ENCODE assay signal across 23 cellular contexts in genomic region chr6:35786810-35787209, GRCh38. TPM values are rescaled to one million over a fixed set of nuclear protein-coding genes. Genes with fewer than 3 reads are reported as not detected.
A peak's percentile ranks its signal among the peaks of the same experiment; 100 is the strongest.
DNase-seq lines count a peak whose midpoint lies in the region; ATAC-seq, FAIRE-seq and TF ChIP-seq lines count a peak whose summit lies in the region.
"Had no signal": no experiment of that assay in that cellular context is flagged by ENCODE, and none has a peak within 500 bp of the region (broad histone marks: within the 10 kb centered on the region; RNA-seq: fewer than 3 reads in every experiment).

No MANE protein-coding gene starts in this region.

- ATAC-seq in pancreas (peak in 3 of 4 donors; percentile 6 to 24 (median 15)), HG03565 (IDR thresholded peaks at IDR 0.05; ENCODE audit: unreplicated experiment) (no peak), GM18505 (IDR thresholded peaks at IDR 0.05; ENCODE audit: unreplicated experiment) (no peak)

- no peak overlapping the region for H3K4me2 ChIP-seq in H1 (ENCODE audit: insufficient read depth in 1 of 2, low read depth in 2 of 2, low read length in 2 of 2)
- H3K4me2 ChIP-seq: BLaER1, hepatocyte had no signal

- H4K20me1 ChIP-seq in H1 (replicated peaks in 1 of 2; ENCODE audit: control insufficient read depth in 1 of 2, insufficient read depth in 2 of 2, low read length in 2 of 2): no peaks in the 10 kb centered on the region
- H4K20me1 ChIP-seq: BLaER1 had no signal

- H3K79me1 ChIP-seq in H1 (ENCODE audit: low read depth, low read length): no peaks in the 10 kb centered on the region

- FAIRE-seq in H1 (lab: Jason Lieb, UNC): no peak
- no peak for FAIRE-seq in pancreas (lab: Jason Lieb, UNC)
- FAIRE-seq: TTC549 had no signal

- no peaks in the 10 kb centered on the region for H3K79me2 ChIP-seq in H1 (ENCODE audit: control insufficient read depth in 1 of 2, insufficient read depth in 2 of 2, low read length in 2 of 2)
- H3K79me2 ChIP-seq: hepatocyte had no signal

- H4K5ac ChIP-seq in H1 (ENCODE audit: insufficient read length, low read depth, low read length): no peak overlapping the region

- TF ChIP-seq EP300 in H1 (IDR thresholded peaks at IDR 0.05; ENCODE audit: borderline replicate concordance in 1 of 2, low read depth in 2 of 2, low read length in 2 of 2): no peak

- TF ChIP-seq POLR2A in H1 (IDR thresholded peaks at IDR 0.05; ENCODE audit: control extremely low read depth in 1 of 2, low read depth in 2 of 2, low read length in 2 of 2): no peak
- TF ChIP-seq POLR2A in GM18505 (IDR thresholded peaks at IDR 0.05; ENCODE audit: borderline replicate concordance, extremely low read depth, insufficient read depth, insufficient read length): no peak

- H3K9ac ChIP-seq in H1 (replicated peaks in 1 of 4; ENCODE audit: extremely low read depth in 1 of 4, low read depth in 3 of 4, low read length in 3 of 4): no peak overlapping the region
- H3K9ac ChIP-seq: BLaER1 had no signal

- peak overlapping the region; percentile 25 for H3K4ac ChIP-seq in H1 (replicated peaks; ENCODE audit: insufficient read length, low read depth, low read length)

- no peak overlapping the region for H2AK5ac ChIP-seq in H1 (ENCODE audit: low read depth, low read length)

- H3K27ac ChIP-seq in H1 (ENCODE audit: low read depth, low read length) (no peak overlapping the region), pancreas (peak overlapping the region; percentile 20 to 66 (median 46))
- H3K27ac ChIP-seq: adrenal gland, BLaER1, hepatocyte, Peyer's patch, thoracic aorta had no signal

- H4K91ac ChIP-seq in H1 (replicated peaks; ENCODE audit: insufficient read length, low read length): no peak overlapping the region

- POLR2A ChIA-PET in H1 (lab: Charles Lee; ENCODE audit: partially characterized antibody): interaction anchor here (0.8 to 4.1 kb wide), 4 partner anchors 10 to 47 kb away, joined by 3 to 29 read pairs (median 9); partner anchors contain the start of gene CLPS

- no peak for TF ChIP-seq RAD21 in H1 (IDR thresholded peaks at IDR 0.05 in 1 of 2, conservative IDR thresholded peaks at IDR 0.05 in 1 of 2; ENCODE audit: low read depth in 2 of 2, low read length in 2 of 2)

- H3K9me3 ChIP-seq in H1 (ENCODE audit: insufficient read depth in 2 of 2, low read depth in 1 of 2, low read length in 1 of 2) (no peaks in the 10 kb centered on the region), pancreas (no peaks in the 10 kb centered on the region)
- H3K9me3 ChIP-seq: adrenal gland, BLaER1, Peyer's patch, thoracic aorta had no signal

- no peak overlapping the region for H3K4me3 ChIP-seq in H7 (ENCODE audit: insufficient read depth, low read depth, low read length)
- H3K4me3 ChIP-seq in H1 (ENCODE audit: extremely low read depth in 1 of 4, insufficient read depth in 2 of 4, low read depth in 3 of 4, low read length in 4 of 4): no peak overlapping the region
- H3K4me3 ChIP-seq in pancreas: peak overlapping the region in 3 of 4 donors; percentile 11 to 30 (median 26)
- H3K4me3 ChIP-seq: adrenal gland, BLaER1, hepatocyte, Peyer's patch, thoracic aorta had no signal

- no peak overlapping the region for H3K14ac ChIP-seq in H1 (ENCODE audit: insufficient read length)

- no peak overlapping the region; the same call in 1 of the 2 replicates for H3K18ac ChIP-seq in H1 (ENCODE audit: extremely low read depth, low read length)

- peak; percentile 33 for DNase-seq in DMS79 treated with DMSO at 0.1 percent for 48 hours (lab: John Stamatoyannopoulos, UW)
- DNase-seq in H7: peak; percentile 82
- DNase-seq in H1 (ENCODE audit: low read depth in 1 of 2, low spot score in 2 of 2): no peak
- peak in 5 of 6 donors; percentile 29 to 90 (median 64) for DNase-seq in pancreas
- DNase-seq in activated CD8-positive, alpha-beta memory T cell treated with anti-CD3 and anti-CD28 coated beads, Interleukin-2, amount 50 U/mL, for 48 hours: no peak
- DNase-seq: activated CD4-positive, alpha-beta T cell treated with anti-CD3 and anti-CD28 coated beads for 48 hours; activated effector memory CD4-positive, alpha-beta T cell treated with anti-CD3 and anti-CD28 coated beads, Interleukin-2, amount 50 U/mL, for 16 hours; adrenal gland; H9; KBM-7; midbrain; NCI-H2171; Peyer's patch had no signal

- no peak overlapping the region for H3K56ac ChIP-seq in H1 (replicated peaks; ENCODE audit: insufficient read length, low read depth, low read length)

- no peak overlapping the region for H2BK120ac ChIP-seq in H1 (replicated peaks; ENCODE audit: low read depth, low read length)

- H4K8ac ChIP-seq in H1 (ENCODE audit: extremely low read depth, insufficient read depth, low read length): no peak overlapping the region

- H2BK15ac ChIP-seq in H1 (ENCODE audit: low read length): 0 out of 2 replicates have a peak overlapping the region, but pooled peaks have one; percentile 61

- H2BK20ac ChIP-seq in H1 (ENCODE audit: low read length): no peak overlapping the region

- no peak overlapping the region for H2BK12ac ChIP-seq in H1 (ENCODE audit: low read depth, low read length)

- no peak overlapping the region for H3K23ac ChIP-seq in H1 (ENCODE audit: insufficient read length)

- WGBS in H1 (ENCODE audit: extremely low coverage in 1 of 2, insufficient coverage in 1 of 2, insufficient read length in 1 of 2, insufficient replicate concordance in 2 of 2, low coverage in 1 of 2, low lambda C conversion rate in 2 of 2, missing lambda C conversion rate in 1 of 2), 2 experiments: 94% methylated on average over 25 of the region's 25 CpGs; no CpG with 5 or more reads in 1 of the 2 experiments
- 49 to 55% methylated on average over 25 of the region's 25 CpGs for WGBS in pancreas, 2 donors

- H3K36me3 ChIP-seq in H7 (replicated peaks; ENCODE audit: control insufficient read depth, insufficient read depth, low read length): no peaks in the 10 kb centered on the region
- no peaks in the 10 kb centered on the region for H3K36me3 ChIP-seq in H1 (ENCODE audit: control insufficient read depth in 2 of 4, insufficient read depth in 4 of 4, low read length in 3 of 4)
- no peaks in the 10 kb centered on the region for H3K36me3 ChIP-seq in pancreas
- H3K36me3 ChIP-seq: adrenal gland, BLaER1, Peyer's patch, thoracic aorta had no signal

- CTCF ChIA-PET in H1 (lab: Charles Lee; ENCODE audit: partially characterized antibody): interaction anchor here (1.1 to 3.5 kb wide), 3 partner anchors 11 to 308 kb away, joined by 3 to 27 read pairs (median 3); partner anchors contain the start of gene CLPS

- intact Hi-C loops in pancreas (cut with DNase I): loop anchor here in 1 of 3 donors (1.0 kb wide), 1 partner anchor 11 kb away; no protein-coding TSS in a partner anchor

- H3K27me3 ChIP-seq in H7 (ENCODE audit: control insufficient read depth, insufficient read depth, low read length) (peaks cover 2% of the 10 kb centered on the region; the same call in 1 of the 2 replicates), H1 (replicated peaks in 1 of 4; ENCODE audit: control insufficient read depth in 3 of 4, extremely low read depth in 1 of 4, insufficient read depth in 3 of 4, low read length in 3 of 4) (no peaks in the 10 kb centered on the region), pancreas (no peaks in the 10 kb centered on the region)

- H2BK5ac ChIP-seq in H1 (ENCODE audit: low read depth, low read length): peak overlapping the region; percentile 16; the same call in 1 of the 2 replicates

- no peak for TF ChIP-seq CTCF in H1 (IDR thresholded peaks at IDR 0.05; ENCODE audit: control extremely low read depth in 1 of 3, insufficient read depth in 1 of 3, low read depth in 1 of 3, low read length in 3 of 3)
- TF ChIP-seq CTCF in pancreas (IDR thresholded peaks at IDR 0.05): no peak

- H3K4me1 ChIP-seq in H1 (replicated peaks in 1 of 4; ENCODE audit: control insufficient read depth in 3 of 4, insufficient read depth in 4 of 4, low read length in 3 of 4) (peaks cover 0 to 5% (median 0%) of the 10 kb centered on the region in 4 experiments; a peak in 3 of 7 replicates), pancreas (peaks cover 0 to 5% (median 0%) of the 10 kb centered on the region in 3 donors)
- H3K4me1 ChIP-seq: adrenal gland, BLaER1, Peyer's patch had no signal

- H3K23me2 ChIP-seq in H1 (ENCODE audit: low read depth, low read length): no peaks in the 10 kb centered on the region

- H2AFZ ChIP-seq in H1 (ENCODE audit: low read length): no peak overlapping the region
- H2AFZ ChIP-seq: hepatocyte had no signal

RNA-seq across cellular contexts. Expression of gene CLPSL1, which starts 6.0 kb away (rescaled TPM):
- total RNA-seq in H7 (2014; rRNA removed; shearing (Covaris generic)): not detected in 2 replicates
- not detected in 2 replicates for total RNA-seq in H1 (2021; fragmentation: NEBNext Ultra II Directional; extraction: Animal tissue kit (Norgen Biotek cat#: 25700))
- 0.88 TPM in 1 of 2 replicates, not detected in the other for polyA plus RNA-seq in H1 (2011; rRNA removed)
- 0.58 TPM for polyA plus RNA-seq in H1 (2011; cell fraction: cytosol; rRNA removed)
- 0.40 TPM for polyA plus RNA-seq in H1 (2011; cell fraction: nucleus; rRNA removed)
- polyA plus RNA-seq in H1 (2012, experiment 1 of 2): 0.36 TPM in 1 of 4 replicates, not detected in the others
- polyA plus RNA-seq in H1 (2012, experiment 2 of 2): not detected
- polyA plus RNA-seq in H1 (2013, experiment 1 of 2): 0.32 TPM
- 0.26 TPM for polyA plus RNA-seq in H1 (2013, experiment 2 of 2)
- not detected in 2 replicates for polyA minus RNA-seq in H1 (2011; rRNA and poly(A)+ RNA removed)
- polyA minus RNA-seq in H1 (2011; cell fraction: cytosol; rRNA and poly(A)+ RNA removed): not detected
- polyA minus RNA-seq in H1 (2011; cell fraction: nucleus; rRNA and poly(A)+ RNA removed): not detected
- total RNA-seq in pancreas: 100 to 1,000 TPM in 1 of 6 donors, 10 to 100 TPM in 4, 1 to 10 TPM in 1; 6.0 to 102 (median 38.3) TPM
- polyA plus RNA-seq in pancreas: 10 to 100 TPM in 1 of 2 donors, not detected in 1; 83.2 TPM
- total RNA-seq: adrenal gland, cerebellum, H9, hepatocyte, kidney epithelial cell, neural crest cell, Peyer's patch, renal cortical epithelial cell, thoracic aorta had no signal
- polyA plus RNA-seq: adrenal gland, hepatocyte had no signal

RNA-seq across cellular contexts. Expression of gene CLPS, which starts 10.3 kb away (rescaled TPM):
- total RNA-seq in H7 (2014; rRNA removed; shearing (Covaris generic)): not detected in 2 replicates
- total RNA-seq in H1 (2021; fragmentation: NEBNext Ultra II Directional; extraction: Animal tissue kit (Norgen Biotek cat#: 25700)): not detected in 2 replicates
- polyA plus RNA-seq in H1 (2011; rRNA removed) (not detected in 2 replicates), pancreas (over 10,000 TPM; 11,669 to 15,701 TPM)
- not detected for polyA plus RNA-seq in H1 (2011; cell fraction: cytosol; rRNA removed)
- polyA plus RNA-seq in H1 (2011; cell fraction: nucleus; rRNA removed): not detected
- not detected in 4 replicates for polyA plus RNA-seq in H1 (2012, experiment 1 of 2)
- not detected for polyA plus RNA-seq in H1 (2012, experiment 2 of 2)
- polyA plus RNA-seq in H1 (2013, experiment 1 of 2): not detected
- polyA plus RNA-seq in H1 (2013, experiment 2 of 2): not detected
- polyA minus RNA-seq in H1 (2011; rRNA and poly(A)+ RNA removed): not detected in 2 replicates
- polyA minus RNA-seq in H1 (2011; cell fraction: cytosol; rRNA and poly(A)+ RNA removed): not detected
- polyA minus RNA-seq in H1 (2011; cell fraction: nucleus; rRNA and poly(A)+ RNA removed): not detected
- over 10,000 TPM; 11,272 to 45,930 (median 22,757) TPM for total RNA-seq in pancreas
- total RNA-seq: cerebellum, H9, hepatocyte, kidney epithelial cell, neural crest cell, Peyer's patch, renal cortical epithelial cell had no signal

RNA-seq across cellular contexts. Expression of gene CLPSL2, which starts 10.4 kb away (rescaled TPM):
- 4.2 and 10.8 TPM in 2 replicates for total RNA-seq in H7 (2014; rRNA removed; shearing (Covaris generic))
- total RNA-seq in H1 (2021; fragmentation: NEBNext Ultra II Directional; extraction: Animal tissue kit (Norgen Biotek cat#: 25700)): 1.4 TPM in 2 replicates
- 3.2 and 3.4 TPM in 2 replicates for polyA plus RNA-seq in H1 (2011; rRNA removed)
- 1.0 TPM for polyA plus RNA-seq in H1 (2011; cell fraction: cytosol; rRNA removed)
- 3.3 TPM for polyA plus RNA-seq in H1 (2011; cell fraction: nucleus; rRNA removed)
- 2.6 to 6.7 TPM (median 5.0 TPM) in 4 replicates for polyA plus RNA-seq in H1 (2012, experiment 1 of 2)
- not detected for polyA plus RNA-seq in H1 (2012, experiment 2 of 2)
- polyA plus RNA-seq in H1 (2013, experiment 1 of 2): 4.3 TPM
- polyA plus RNA-seq in H1 (2013, experiment 2 of 2): 4.7 TPM
- polyA minus RNA-seq in H1 (2011; rRNA and poly(A)+ RNA removed): not detected in 2 replicates
- not detected for polyA minus RNA-seq in H1 (2011; cell fraction: cytosol; rRNA and poly(A)+ RNA removed)
- polyA minus RNA-seq in H1 (2011; cell fraction: nucleus; rRNA and poly(A)+ RNA removed): 2.7 TPM
- total RNA-seq in pancreas: 1 to 10 TPM; 1.4 to 4.3 (median 2.8) TPM
- polyA plus RNA-seq in pancreas: 1 to 10 TPM in 1 of 2 donors, under 1 TPM in 1; 0.61 to 2.5 TPM
- total RNA-seq: adrenal gland, cerebellum, hepatocyte, kidney epithelial cell, neural crest cell, Peyer's patch, renal cortical epithelial cell, thoracic aorta had no signal
- polyA plus RNA-seq: adrenal gland, hepatocyte had no signal

RNA-seq across cellular contexts. Expression of gene LHFPL5, which starts 18.3 kb away (rescaled TPM):
- not detected in 2 replicates for total RNA-seq in H7 (2014; rRNA removed; shearing (Covaris generic))
- total RNA-seq in H1 (2021; fragmentation: NEBNext Ultra II Directional; extraction: Animal tissue kit (Norgen Biotek cat#: 25700)): not detected in 2 replicates
- polyA plus RNA-seq in H1 (2011; rRNA removed) (0.03 TPM in 1 of 2 replicates, not detected in the other), pancreas (1 to 10 TPM; 2.0 to 3.3 TPM)
- not detected for polyA plus RNA-seq in H1 (2011; cell fraction: cytosol; rRNA removed)
- polyA plus RNA-seq in H1 (2011; cell fraction: nucleus; rRNA removed): not detected
- polyA plus RNA-seq in H1 (2012, experiment 1 of 2): not detected in 4 replicates
- not detected for polyA plus RNA-seq in H1 (2012, experiment 2 of 2)
- not detected for polyA plus RNA-seq in H1 (2013, experiment 1 of 2)
- polyA plus RNA-seq in H1 (2013, experiment 2 of 2): 0.02 TPM
- not detected in 2 replicates for polyA minus RNA-seq in H1 (2011; rRNA and poly(A)+ RNA removed)
- not detected for polyA minus RNA-seq in H1 (2011; cell fraction: cytosol; rRNA and poly(A)+ RNA removed)
- not detected for polyA minus RNA-seq in H1 (2011; cell fraction: nucleus; rRNA and poly(A)+ RNA removed)
- 1 to 10 TPM; 1.3 to 4.2 (median 2.8) TPM for total RNA-seq in pancreas
- total RNA-seq: H9, hepatocyte, kidney epithelial cell, neural crest cell, Peyer's patch, thoracic aorta had no signal

RNA-seq across cellular contexts. Expression of gene ARMC12, which starts 50.0 kb away (rescaled TPM):
- 0.94 and 3.0 TPM in 2 replicates for total RNA-seq in H7 (2014; rRNA removed; shearing (Covaris generic))
- 0.78 and 0.86 TPM in 2 replicates for total RNA-seq in H1 (2021; fragmentation: NEBNext Ultra II Directional; extraction: Animal tissue kit (Norgen Biotek cat#: 25700))
- polyA plus RNA-seq in H1 (2011; rRNA removed) (3.7 and 3.9 TPM in 2 replicates), pancreas (1 to 10 TPM; 2.2 to 2.6 TPM)
- polyA plus RNA-seq in H1 (2011; cell fraction: cytosol; rRNA removed): 3.5 TPM
- 14.4 TPM for polyA plus RNA-seq in H1 (2011; cell fraction: nucleus; rRNA removed)
- polyA plus RNA-seq in H1 (2012, experiment 1 of 2): 1.2 to 2.6 TPM (median 1.4 TPM) in 4 replicates
- 0.91 TPM for polyA plus RNA-seq in H1 (2012, experiment 2 of 2)
- 1.4 TPM for polyA plus RNA-seq in H1 (2013, experiment 1 of 2)
- 0.94 TPM for polyA plus RNA-seq in H1 (2013, experiment 2 of 2)
- 0.63 and 0.66 TPM in 2 replicates for polyA minus RNA-seq in H1 (2011; rRNA and poly(A)+ RNA removed)
- not detected for polyA minus RNA-seq in H1 (2011; cell fraction: cytosol; rRNA and poly(A)+ RNA removed)
- 0.80 TPM for polyA minus RNA-seq in H1 (2011; cell fraction: nucleus; rRNA and poly(A)+ RNA removed)
- total RNA-seq in pancreas: under 1 TPM; 0.12 to 0.75 (median 0.44) TPM
- total RNA-seq: thoracic aorta had no signal

Comparison
In these comparisons a context has a peak if more than half of its experiments do, and no peak if none do; other contexts are left out.
1. DNase-seq: peak in DMS79 treated with DMSO at 0.1 percent for 48 hours (single experiment), H7 (single experiment) and pancreas (5 of 6); none in H1 (0 of 2) and activated CD8-positive, alpha-beta memory T cell treated with anti-CD3 and anti-CD28 coated beads, Interleukin-2, amount 50 U/mL, for 48 hours (single experiment).
2. H3K4me3 ChIP-seq: peak in pancreas (3 of 4); none in H7 (single experiment) and H1 (0 of 4).
3. ATAC-seq: peak in pancreas (3 of 4); none in HG03565 (single experiment) and GM18505 (single experiment).
4. RNA of gene CLPS, which starts 10.3 kb away (total RNA-seq): 11,272 to 45,930 TPM in pancreas; not detected in H1 and not detected in H7; every median in the first group is over 1,000 times any median in the second.